Comparison of ENCODE assay signal across 8 cellular contexts in genomic region chr7:128454808-128455555, GRCh38. TPM values are rescaled to one million over a fixed set of nuclear protein-coding genes. Genes with fewer than 3 reads are reported as not detected.
DNase-seq lines count a peak whose midpoint lies in the region; ATAC-seq and TF ChIP-seq lines count a peak whose summit lies in the region.

No MANE protein-coding gene starts in this region.

- H3K9me3 ChIP-seq in MM.1S (replicated peaks; ENCODE audit: insufficient read depth, low read length) (no peaks in the 10 kb centered on the region), body of pancreas (no peaks in the 10 kb centered on the region), lower lobe of right lung (no peaks in the 10 kb centered on the region), uterus (no peaks in the 10 kb centered on the region)

- H3K4me3 ChIP-seq in MM.1S (ENCODE audit: low read length), result peak overlapping the region; percentile 90
- no peak overlapping the region for H3K4me3 ChIP-seq in body of pancreas
- H3K4me3 ChIP-seq in lower lobe of right lung, result peak overlapping the region; percentile 98
- peak overlapping the region; percentile 63 to 66 for H3K4me3 ChIP-seq in uterus

- TF ChIP-seq POLR2A in body of pancreas (IDR thresholded peaks at IDR 0.05) (no peak), uterus (IDR thresholded peaks at IDR 0.05) (no peak)

- H2AFZ ChIP-seq in MM.1S (ENCODE audit: low read length), result peak overlapping the region; percentile 95

- peaks cover 25% of the 10 kb centered on the region for H3F3A ChIP-seq in MM.1S (ENCODE audit: insufficient read depth, low read length)

- no peaks in the 10 kb centered on the region for H3K9me2 ChIP-seq in MM.1S (replicated peaks; ENCODE audit: insufficient read depth, low read length)

- TF ChIP-seq CTCF in MM.1S (IDR thresholded peaks at IDR 0.05; ENCODE audit: low read length) (no peak; the same call in 1 of the 2 replicates), body of pancreas (IDR thresholded peaks at IDR 0.05) (peak in 1 of 7 experiments; percentile 32), lower lobe of right lung (IDR thresholded peaks at IDR 0.05) (no peak), uterus (IDR thresholded peaks at IDR 0.05) (peak in 2 of 4 experiments; percentile 0 to 8)

- ATAC-seq in body of pancreas, result no peak
- ATAC-seq in lower lobe of right lung, result peak; percentile 1
- no peak for ATAC-seq in HG02759 (IDR thresholded peaks at IDR 0.05; ENCODE audit: unreplicated experiment)

- intact Hi-C loops in body of pancreas (cut with DNase I) (no loop called here), lower lobe of right lung (cut with DNase I) (no loop called here), uterus (cut with DNase I; ENCODE audit: low total_unique reads) (no loop called here)

- H3K4me2 ChIP-seq in MM.1S (ENCODE audit: low read depth, low read length), result peak overlapping the region; percentile 71

- 0 out of 2 replicates have a peak, but pooled peaks cover 4% of the 10 kb centered on the region for H4K20me1 ChIP-seq in MM.1S (ENCODE audit: insufficient read depth, low read length)

- no peaks in the 10 kb centered on the region; the same call in 1 of the 2 replicates for H3K27me3 ChIP-seq in MM.1S (replicated peaks; ENCODE audit: insufficient read depth, low read length)
- no peaks in the 10 kb centered on the region for H3K27me3 ChIP-seq in body of pancreas
- H3K27me3 ChIP-seq in lower lobe of right lung (ENCODE audit: low read depth), result no peaks in the 10 kb centered on the region
- no peaks in the 10 kb centered on the region for H3K27me3 ChIP-seq in uterus

- 43 to 45% methylated on average over 21 to 26 of the region's 26 CpGs for WGBS in body of pancreas, 2 donors

- H3K27ac ChIP-seq in MM.1S (ENCODE audit: low read length) (peak overlapping the region; percentile 30; the same call in 1 of the 2 replicates), body of pancreas (peak overlapping the region; percentile 81 to 94 (median 91)), lower lobe of right lung (peak overlapping the region; percentile 88), uterus (peak overlapping the region; percentile 84 to 90)

- H3K4me1 ChIP-seq in MM.1S (ENCODE audit: low read length), result peaks cover 35% of the 10 kb centered on the region
- H3K4me1 ChIP-seq in body of pancreas, result peaks cover 68% of the 10 kb centered on the region
- H3K4me1 ChIP-seq in lower lobe of right lung, result peaks cover 41% of the 10 kb centered on the region
- H3K4me1 ChIP-seq in uterus, result peaks cover 0 to 6% of the 10 kb centered on the region in 2 donors

- peak overlapping the region; percentile 62 for H3K9ac ChIP-seq in MM.1S (ENCODE audit: low read length)

- no peaks in the 10 kb centered on the region for H3K36me3 ChIP-seq in MM.1S (replicated peaks; ENCODE audit: insufficient read depth, low read length)
- no peaks in the 10 kb centered on the region for H3K36me3 ChIP-seq in body of pancreas (replicated peaks in 1 of 2; ENCODE audit: insufficient read depth in 1 of 2, low read depth in 2 of 2)
- peaks cover 6% of the 10 kb centered on the region for H3K36me3 ChIP-seq in lower lobe of right lung
- H3K36me3 ChIP-seq in uterus, result no peaks in the 10 kb centered on the region

- DNase-seq in CD1c-positive myeloid dendritic cell (ENCODE audit: extremely low spot score) (peak; percentile 23), MM.1S (peak; percentile 59), body of pancreas (no peak), lower lobe of right lung (no peak), uterus (peak in 1 of 2 donors; percentile 32)
- DNase-seq in activated CD4-positive, CD25-positive, alpha-beta regulatory T cell (lab: John Stamatoyannopoulos, UW), result no peak
- no peak for DNase-seq in activated CD4-positive, alpha-beta T cell treated with anti-CD3 and anti-CD28 coated beads, Interleukin-2, amount 50 U/mL, for 4 hours

- H3K79me2 ChIP-seq in MM.1S (ENCODE audit: low read length), result peaks cover 20% of the 10 kb centered on the region

RNA-seq across cellular contexts. Expression of gene HILPDA, which starts 0.7 kb away (rescaled TPM):
- total RNA-seq in body of pancreas (1 to 10 TPM; 7.9 to 9.1 TPM), lower lobe of right lung (13.1 TPM), uterus (10 to 100 TPM; 14.4 to 55.6 (median 31.3) TPM)

RNA-seq across cellular contexts. Expression of gene METTL2B, which starts 21.6 kb away (rescaled TPM):
- 10 to 100 TPM; 15.3 to 18.1 TPM for total RNA-seq in body of pancreas
- 19.1 TPM for total RNA-seq in lower lobe of right lung
- 10 to 100 TPM; 15.0 to 45.7 (median 26.5) TPM for total RNA-seq in uterus

RNA-seq across cellular contexts. Expression of gene IMPDH1, which starts 45.2 kb away (rescaled TPM):
- total RNA-seq in body of pancreas, result 10 to 100 TPM; 23.9 to 46.1 TPM
- 93.4 TPM for total RNA-seq in lower lobe of right lung
- 10 to 100 TPM; 11.9 to 53.3 (median 32.8) TPM for total RNA-seq in uterus

Comparison
In these comparisons a context has a peak if more than half of its experiments do, and no peak if none do; other contexts are left out.
1. DNase-seq: peak in CD1c-positive myeloid dendritic cell (single experiment) and MM.1S (single experiment); none in body of pancreas (0 of 4), lower lobe of right lung (single experiment), activated CD4-positive, CD25-positive, alpha-beta regulatory T cell (0 of 4) and activated CD4-positive, alpha-beta T cell treated with anti-CD3 and anti-CD28 coated beads, Interleukin-2, amount 50 U/mL, for 4 hours (0 of 2).
2. H3K27ac ChIP-seq: peak in every context shown above with its lines; median percentile 91 in body of pancreas; 88 in lower lobe of right lung; 87 in uterus; 30 in MM.1S.
3. H3K4me3 ChIP-seq: peak in MM.1S (single experiment), lower lobe of right lung (single experiment) and uterus (2 of 2); none in body of pancreas (0 of 2).
4. ATAC-seq: peak in lower lobe of right lung (2 of 2); none in body of pancreas (single experiment) and HG02759 (single experiment).